In the genomic region with DNA sequence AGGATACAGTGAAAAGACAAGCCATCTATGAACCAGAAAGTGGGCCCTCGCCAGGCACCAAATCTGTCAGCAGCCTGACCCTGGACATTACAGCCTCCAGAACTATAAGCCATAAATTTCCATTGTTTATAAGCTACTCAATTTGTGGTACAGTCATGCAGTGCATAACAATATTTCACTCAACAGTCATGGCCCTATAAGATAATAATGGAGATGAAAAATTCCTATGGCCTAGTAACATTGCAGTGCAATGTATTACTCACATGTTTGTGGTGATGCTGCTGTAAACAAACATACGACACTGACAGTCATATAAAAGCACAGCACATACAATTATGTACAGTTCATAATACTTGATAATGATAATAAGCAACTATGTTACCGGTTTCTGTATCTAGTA, we compare ENCODE assay signal across 20 cellular contexts. TPM values are rescaled to one million over a fixed set of nuclear protein-coding genes. Genes with fewer than 3 reads are reported as not detected.
DNase-seq lines count a peak whose midpoint lies in the region; ATAC-seq and TF ChIP-seq lines count a peak whose summit lies in the region.
"Had no signal": no experiment of that assay in that cellular context is flagged by ENCODE, and none has a peak within 500 bp of the region (broad histone marks: within the 10 kb centered on the region; RNA-seq: fewer than 3 reads in every experiment).

No MANE protein-coding gene starts in this region.

- H4K5ac ChIP-seq in IMR-90 (ENCODE audit: low read depth, low read length) = no peak overlapping the region

- peak overlapping the region; percentile 58 for H2BK5ac ChIP-seq in IMR-90 (ENCODE audit: low read depth, low read length, poor library complexity, severe bottlenecking)

- peak overlapping the region; percentile 25 for H4K91ac ChIP-seq in IMR-90 (ENCODE audit: insufficient read depth, low read depth, low read length)

- H3K18ac ChIP-seq in IMR-90 (ENCODE audit: low read depth, low read length) = peak overlapping the region; percentile 1; the same call in 1 of the 2 replicates

- no peaks in the 10 kb centered on the region for H3K79me1 ChIP-seq in IMR-90 (ENCODE audit: low read depth in 1 of 2, low read length in 2 of 2)

- dilution Hi-C loops in IMR-90 (cut with HindIII; ENCODE audit: low sequenced_read_pairs, unreplicated experiment) = no loop called here

- no peak for TF ChIP-seq POLR2A in IMR-90 (IDR thresholded peaks at IDR 0.05; ENCODE audit: low read depth, low read length)

- POLR2A ChIA-PET in IMR-90 (lab: Charles Lee; ENCODE audit: unreplicated experiment) = no interaction called here

- H2BK15ac ChIP-seq in IMR-90 (ENCODE audit: low read depth, low read length) = no peak overlapping the region; the same call in 2 of the 3 replicates

- H2BK120ac ChIP-seq in IMR-90 (ENCODE audit: low read depth, low read length) = no peak overlapping the region; the same call in 1 of the 2 replicates

- 0 out of 2 replicates have a peak overlapping the region, but pooled peaks have one; percentile 31 for H3K4ac ChIP-seq in IMR-90 (ENCODE audit: low read depth, low read length)

- no CpG with 5 or more reads among the region's 3 CpGs for WGBS in IMR-90 (ENCODE audit: extremely low coverage in 2 of 2, insufficient read length in 1 of 2), 2 experiments

- no peak overlapping the region for H3K4me2 ChIP-seq in IMR-90 (ENCODE audit: low read depth, low read length)
- H3K4me2 ChIP-seq: A549 had no signal

- no TSS peak for BruUV-seq in IMR-90 (replicated peaks; lab: Mats Ljungman, UMichigan)

- H3K36me3 ChIP-seq in IMR-90 (ENCODE audit: control insufficient read depth, insufficient read depth, low read length) (no peaks in the 10 kb centered on the region), SJSA1 (no peaks in the 10 kb centered on the region)

- H4K20me1 ChIP-seq in IMR-90 (ENCODE audit: insufficient read depth, low read length) = no peaks in the 10 kb centered on the region

- intact Hi-C loops in IMR-90 (cut with micrococcal nuclease) (no loop called here), sciatic nerve (cut with DNase I) (no loop called here)

- H3K9me3 ChIP-seq in IMR-90 (ENCODE audit: control insufficient read depth, insufficient read depth, low read length) (0 out of 2 replicates have a peak, but pooled peaks cover 4% of the 10 kb centered on the region), SJSA1 (replicated peaks) (no peaks in the 10 kb centered on the region)
- H3K9me3 ChIP-seq: A549 had no signal

- H2AK5ac ChIP-seq in IMR-90 (ENCODE audit: low read depth, low read length) = no peak overlapping the region; the same call in 1 of the 2 replicates

- H3K27me3 ChIP-seq in IMR-90 (ENCODE audit: control insufficient read depth, insufficient read depth, low read length) (no peaks in the 10 kb centered on the region), SJSA1 (replicated peaks) (no peaks in the 10 kb centered on the region)

- H3K14ac ChIP-seq in IMR-90 (replicated peaks; ENCODE audit: low read depth, low read length) = no peak overlapping the region

- H3K56ac ChIP-seq in IMR-90 (ENCODE audit: extremely low read depth, insufficient read depth, low read length) = no peak overlapping the region

- H3K27ac ChIP-seq in IMR-90 (ENCODE audit: insufficient read depth, low read length) (no peak overlapping the region), SJSA1 (peak overlapping the region; percentile 33; the same call in 1 of the 2 replicates)
- H3K27ac ChIP-seq: A549, C4-2B had no signal

- no peak overlapping the region for H2AK9ac ChIP-seq in IMR-90 (replicated peaks; ENCODE audit: low read depth, low read length, poor library complexity)

- no peak overlapping the region for H2BK20ac ChIP-seq in IMR-90 (ENCODE audit: low read depth, low read length)

- H3K23ac ChIP-seq in IMR-90 (ENCODE audit: low read depth, low read length) = no peak overlapping the region

- no peaks in the 10 kb centered on the region; the same call in 1 of the 2 replicates for H3K9me1 ChIP-seq in IMR-90 (ENCODE audit: insufficient read depth, low read length)

- H3K4me3 ChIP-seq in IMR-90 (ENCODE audit: insufficient read depth, low read depth, low read length) = no peak overlapping the region
- H3K4me3 ChIP-seq in SJSA1 = no peak overlapping the region
- no peak overlapping the region for H3K4me3 ChIP-seq in fibroblast of villous mesenchyme (ENCODE audit: low read depth, low read length)
- H3K4me3 ChIP-seq: A549 had no signal

- in situ Hi-C loops in IMR-90 (cut with MboI; ENCODE audit: low sequenced_read_pairs) = no loop called here

- ATAC-seq in IMR-90 (ENCODE audit: low read depth) = peak; percentile 66
- no peak for ATAC-seq in GM21576 (IDR thresholded peaks at IDR 0.05; ENCODE audit: unreplicated experiment)
- no peak for ATAC-seq in sciatic nerve
- no peak for ATAC-seq in HG02973 (IDR thresholded peaks at IDR 0.05; ENCODE audit: unreplicated experiment)
- ATAC-seq: A549 had no signal

- H4K8ac ChIP-seq in IMR-90 (ENCODE audit: low read depth in 2 of 2, low read length in 2 of 2) = no peak overlapping the region

- no peak overlapping the region for H2AFZ ChIP-seq in IMR-90 (replicated peaks; ENCODE audit: low read length, poor library complexity)

- H3K9ac ChIP-seq in IMR-90 (ENCODE audit: low read depth, low read length) = no peak overlapping the region

- no peak for TF ChIP-seq RAD21 in IMR-90 (IDR thresholded peaks at IDR 0.05; ENCODE audit: low read length)

- CTCF ChIA-PET in IMR-90 (lab: Yijun Ruan, JAX) = no interaction called here

- DNase-seq in EH (ENCODE audit: low read depth) (peak; percentile 50), IMR-90 (peak; percentile 61), SJSA1 (ENCODE audit: low read depth in 1 of 2, low spot score in 2 of 2) (peak in 1 of 2 experiments; percentile 24), fibroblast of villous mesenchyme (ENCODE audit: low read depth) (peak; percentile 42), sciatic nerve (ENCODE audit: low spot score) (no peak), GM03348 (ENCODE audit: low spot score) (no peak)
- DNase-seq: DMS 273 treated with DMSO at 0.1 percent for 48 hours, Kasumi-1, NCI-H1105 treated with DMSO at 0.1 percent for 48 hours, NCI-H1694 treated with DMSO at 0.1 percent for 48 hours, NCI-H2107, NCI-H345, NCI-H526 treated with DMSO at 0.1 percent for 48 hours, OCI-M1, SW 1271 had no signal

- TF ChIP-seq CTCF in IMR-90 (conservative IDR thresholded peaks at IDR 0.05; ENCODE audit: low read depth, low read length) (no peak), fibroblast of villous mesenchyme (IDR thresholded peaks at IDR 0.05; ENCODE audit: insufficient read depth, low read depth, low read length) (no peak)

- H3K4me1 ChIP-seq in IMR-90 (ENCODE audit: control insufficient read depth, insufficient read depth, low read length) (peaks cover 11% of the 10 kb centered on the region), SJSA1 (replicated peaks) (peaks cover 32% of the 10 kb centered on the region)
- H3K4me1 ChIP-seq: A549 had no signal

TF ChIP-seq in IMR-90, 13 proteins besides CTCF, POLR2A, EP300 and RAD21:
- TF ChIP-seq CEBPB (IDR thresholded peaks at IDR 0.05; ENCODE audit: low read depth, low read length) (peak; percentile 22; the same call in 1 of the 2 replicates), ELK1 (IDR thresholded peaks at IDR 0.05; ENCODE audit: borderline replicate concordance, low read depth, low read length) (no peak), MAZ (IDR thresholded peaks at IDR 0.05; ENCODE audit: borderline replicate concordance, low read depth, low read length) (no peak), USF2 (IDR thresholded peaks at IDR 0.05; ENCODE audit: low read depth, low read length) (no peak)

RNA-seq across cellular contexts. Expression of gene TLR1, which starts 17.1 kb away (rescaled TPM):
- 1.1 TPM in 2 replicates for total RNA-seq in IMR-90 (2012; rRNA removed)
- polyA plus RNA-seq in IMR-90 (2012; rRNA removed) = 0.17 and 0.24 TPM in 2 replicates
- 0.11 TPM in 2 replicates for polyA plus RNA-seq in IMR-90 (2012; cell fraction: cytosol; rRNA removed)
- 0.11 and 1.4 TPM in 2 replicates for polyA plus RNA-seq in IMR-90 (2012; cell fraction: nucleus; rRNA removed; ENCODE audit: low replicate concordance)
- 0.41 and 1.1 TPM in 2 replicates for total RNA-seq in SJSA1 (2014; rRNA removed; shearing (Covaris generic))
- total RNA-seq in fibroblast of villous mesenchyme = 0.32 and 0.86 TPM in 2 replicates
- 28.9 TPM for total RNA-seq in sciatic nerve
- total RNA-seq: H1 had no signal
- polyA plus RNA-seq: H1 had no signal

RNA-seq across cellular contexts. Expression of gene TLR6, which starts 34.9 kb away (rescaled TPM):
- total RNA-seq in IMR-90 (2012; rRNA removed) = 3.9 and 4.4 TPM in 2 replicates
- polyA plus RNA-seq in IMR-90 (2012; rRNA removed) = 0.96 and 1.4 TPM in 2 replicates
- 0.26 and 0.27 TPM in 2 replicates for polyA plus RNA-seq in IMR-90 (2012; cell fraction: cytosol; rRNA removed)
- 0.40 and 3.5 TPM in 2 replicates for polyA plus RNA-seq in IMR-90 (2012; cell fraction: nucleus; rRNA removed; ENCODE audit: low replicate concordance)
- 0.28 and 1.5 TPM in 2 replicates for total RNA-seq in SJSA1 (2014; rRNA removed; shearing (Covaris generic))
- total RNA-seq in fibroblast of villous mesenchyme = 2.3 and 3.0 TPM in 2 replicates
- total RNA-seq in sciatic nerve = 8.2 TPM

RNA-seq across cellular contexts. Expression of gene TLR10, which starts 38.9 kb away (rescaled TPM):
- total RNA-seq in IMR-90 (2012; rRNA removed) (not detected in 2 replicates), fibroblast of villous mesenchyme (not detected in 2 replicates), sciatic nerve (1.6 TPM)
- not detected in 2 replicates for polyA plus RNA-seq in IMR-90 (2012; rRNA removed)
- not detected in 2 replicates for polyA plus RNA-seq in IMR-90 (2012; cell fraction: cytosol; rRNA removed)
- polyA plus RNA-seq in IMR-90 (2012; cell fraction: nucleus; rRNA removed; ENCODE audit: low replicate concordance) = not detected in 2 replicates
- total RNA-seq in SJSA1 (2014; rRNA removed; shearing (Covaris generic)) = not detected in 2 replicates
- total RNA-seq: H1 had no signal
- polyA plus RNA-seq: H1 had no signal

RNA-seq across cellular contexts. Expression of gene FAM114A1, which starts 45.9 kb away (rescaled TPM):
- total RNA-seq in IMR-90 (2012; rRNA removed) (507 and 649 TPM in 2 replicates), fibroblast of villous mesenchyme (426 and 471 TPM in 2 replicates), sciatic nerve (92.9 TPM)
- polyA plus RNA-seq in IMR-90 (2012; rRNA removed) = 135 and 152 TPM in 2 replicates
- polyA plus RNA-seq in IMR-90 (2012; cell fraction: cytosol; rRNA removed) = 212 and 266 TPM in 2 replicates
- 98.5 and 144 TPM in 2 replicates for polyA plus RNA-seq in IMR-90 (2012; cell fraction: nucleus; rRNA removed; ENCODE audit: low replicate concordance)
- total RNA-seq in SJSA1 (2014; rRNA removed; shearing (Covaris generic)) = 69.5 and 89.1 TPM in 2 replicates

Comparison
In these comparisons a context has a peak if more than half of its experiments do, and no peak if none do; other contexts are left out.
1. DNase-seq: peak in EH (single experiment), IMR-90 (single experiment) and fibroblast of villous mesenchyme (single experiment); none in sciatic nerve (single experiment) and GM03348 (single experiment).
2. RNA of gene TLR1, which starts 17.1 kb away (total RNA-seq): 28.9 TPM in sciatic nerve (single experiment); 0.41 to 1.1 TPM in SJSA1, 1.1 TPM in IMR-90 and 0.32 to 0.86 TPM in fibroblast of villous mesenchyme; every median in the first group is over 10 times any median in the second.